40 cellular contexts compared by ENCODE assay signal in the genomic region with DNA sequence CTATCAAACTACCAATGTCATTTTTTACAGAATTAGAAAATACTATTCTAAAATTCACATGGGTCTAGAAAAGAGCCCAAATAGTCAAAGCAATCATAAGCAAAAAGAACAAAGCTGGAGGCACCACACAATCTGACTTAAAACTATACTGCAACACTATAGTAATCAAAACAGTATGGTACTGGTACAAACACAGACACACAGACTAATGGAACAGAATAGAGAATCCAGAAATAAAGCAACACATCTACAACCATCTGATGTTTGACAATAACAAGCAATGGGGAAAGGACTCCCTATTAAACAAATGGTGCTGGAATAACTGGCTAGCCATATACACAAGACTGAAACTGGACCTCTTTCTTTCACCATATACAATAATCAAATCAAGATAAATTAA. TPM values are rescaled to one million over a fixed set of nuclear protein-coding genes. Genes with fewer than 3 reads are reported as not detected.
"Had no signal": no experiment of that assay in that cellular context is flagged by ENCODE, and none has a peak within 500 bp of the region (broad histone marks: within the 10 kb centered on the region; RNA-seq: fewer than 3 reads in every experiment).

No MANE protein-coding gene starts in this region.

- H3K9me3 ChIP-seq: adrenal gland, body of pancreas, breast epithelium had no signal

- H3K27ac Mint-ChIP-seq: activated naive CD4-positive, alpha-beta T cell treated with anti-CD3 and anti-CD28 coated beads for 36 hours; activated naive CD4-positive, alpha-beta T cell treated with anti-CD3 and anti-CD28 coated beads, Interleukin-2, amount 10 ng/mL, durations not matched to agents 7 days and 5 days; activated naive CD4-positive, alpha-beta T cell treated with anti-CD3 and anti-CD28 coated beads, Interleukin-2, amount 50 U/mL, for 24 hours; activated naive CD4-positive, alpha-beta T cell treated with anti-CD3 and anti-CD28 coated beads, Interleukin-2, amount 50 U/mL, for 72 hours; activated naive CD8-positive, alpha-beta T cell; activated naive CD8-positive, alpha-beta T cell treated with anti-CD3 and anti-CD28 coated beads for 36 hours; activated naive CD8-positive, alpha-beta T cell treated with anti-CD3 and anti-CD28 coated beads, Interleukin-2, amount 10 ng/mL, durations not matched to agents 7 days and 5 days; activated naive CD8-positive, alpha-beta T cell treated with anti-CD3 and anti-CD28 coated beads, Interleukin-2, amount 50 U/mL, for 24 hours; activated T-cell treated with anti-CD3 and anti-CD28 coated beads, Interleukin-2, amount 50 U/mL, for 72 hours; activated T-helper 1 cell treated with anti-CD3 and anti-CD28 coated beads, Interleukin-12 subunit alpha, Interleukin-12 subunit beta, Interleukin-2, Interleukin-4 antibody, amounts not matched to agents 30 ng/mL and 10 ng/mL and 1 ng/mL, durations not matched to agents 14 hours and 24 hours and 36 hours; activated T-helper 17 cell treated with anti-CD3 and anti-CD28 coated beads, Interleukin-2, amount 50 U/mL, for 72 hours; activated T-helper 2 cell treated with anti-CD3 and anti-CD28 coated beads, Interferon-gamma antibody, Interleukin-2, Interleukin-4, amounts not matched to agents 10 μg/mL and 5 μg/mL and 100 μg/mL, durations not matched to agents 14 hours and 24 hours and 36 hours; brain had no signal

- ATAC-seq: activated naive CD4-positive, alpha-beta T cell treated with anti-CD3 and anti-CD28 coated beads, Interleukin-2, amount 50 U/mL, for 72 hours; activated naive CD8-positive, alpha-beta T cell treated with anti-CD3 and anti-CD28 coated beads, Interleukin-2, amount 50 U/mL, for 24 hours; activated T-cell treated with anti-CD3 and anti-CD28 coated beads, Interleukin-2, amount 50 U/mL, for 4 hours; activated T-cell treated with anti-CD3 and anti-CD28 coated beads, Interleukin-2, amount 50 U/mL, for 72 hours; activated T-helper 17 cell treated with anti-CD3 and anti-CD28 coated beads, Interleukin-2, amount 50 U/mL, for 72 hours; body of pancreas had no signal

- FAIRE-seq: astrocyte, bronchial epithelial cell, colon had no signal

- H3K36me3 Mint-ChIP-seq: brain had no signal

- H3K4me1 ChIP-seq: adrenal gland, ascending aorta, body of pancreas, breast epithelium had no signal

- H3K27me3 Mint-ChIP-seq: activated naive CD4-positive, alpha-beta T cell treated with anti-CD3 and anti-CD28 coated beads, Interleukin-2, amount 50 U/mL, for 24 hours; activated naive CD8-positive, alpha-beta T cell; activated naive CD8-positive, alpha-beta T cell treated with anti-CD3 and anti-CD28 coated beads for 36 hours; activated naive CD8-positive, alpha-beta T cell treated with anti-CD3 and anti-CD28 coated beads, Interleukin-2, amount 50 U/mL, for 24 hours; activated T-helper 17 cell treated with anti-CD3 and anti-CD28 coated beads, Interleukin-2, amount 50 U/mL, for 72 hours; central memory CD8-positive, alpha-beta T cell had no signal

- H3K4me3 ChIP-seq: adrenal gland, ascending aorta, body of pancreas, breast epithelium, cardiac muscle cell had no signal

- H3K27ac ChIP-seq: adrenal gland, ascending aorta, body of pancreas, brain microvascular endothelial cell, breast epithelium, cardiac muscle cell had no signal

- H3K36me3 ChIP-seq: adrenal gland, ascending aorta, brain microvascular endothelial cell, breast epithelium, cardiac muscle cell had no signal

- H3K4me3 Mint-ChIP-seq: activated naive CD4-positive, alpha-beta T cell treated with anti-CD3 and anti-CD28 coated beads for 36 hours; activated naive CD4-positive, alpha-beta T cell treated with anti-CD3 and anti-CD28 coated beads, Interleukin-2, amount 10 ng/mL, durations not matched to agents 7 days and 5 days; activated naive CD4-positive, alpha-beta T cell treated with anti-CD3 and anti-CD28 coated beads, Interleukin-2, amount 50 U/mL, for 24 hours; activated naive CD8-positive, alpha-beta T cell; activated naive CD8-positive, alpha-beta T cell treated with anti-CD3 and anti-CD28 coated beads for 36 hours; activated naive CD8-positive, alpha-beta T cell treated with anti-CD3 and anti-CD28 coated beads, Interleukin-2, amount 10 ng/mL, durations not matched to agents 7 days and 5 days; activated naive CD8-positive, alpha-beta T cell treated with anti-CD3 and anti-CD28 coated beads, Interleukin-2, amount 50 U/mL, for 24 hours; activated T-cell treated with anti-CD3 and anti-CD28 coated beads, Interleukin-2, amount 50 U/mL, for 4 hours; activated T-cell treated with anti-CD3 and anti-CD28 coated beads, Interleukin-2, amount 50 U/mL, for 72 hours; activated T-helper 1 cell treated with anti-CD3 and anti-CD28 coated beads, Interleukin-12 subunit alpha, Interleukin-12 subunit beta, Interleukin-2, Interleukin-4 antibody, amounts not matched to agents 30 ng/mL and 10 ng/mL and 1 ng/mL, durations not matched to agents 14 hours and 24 hours and 36 hours; activated T-helper 17 cell treated with anti-CD3 and anti-CD28 coated beads, Interleukin-2, amount 50 U/mL, for 72 hours; brain; central memory CD8-positive, alpha-beta T cell had no signal

- H3K27me3 ChIP-seq: adrenal gland, ascending aorta, body of pancreas, brain microvascular endothelial cell, breast epithelium, cardiac muscle cell had no signal

- DNase-seq: activated effector memory CD4-positive, alpha-beta T cell treated with anti-CD3 and anti-CD28 coated beads, Interleukin-2, amount 50 U/mL, for 16 hours; activated effector memory CD4-positive, alpha-beta T cell treated with Interleukin-2 at 50 U/mL for 16 hours; activated gamma-delta T cell; activated gamma-delta T cell treated with Interleukin-2 at 50 U/mL for 16 hours; activated naive CD4-positive, alpha-beta T cell; activated naive CD4-positive, alpha-beta T cell treated with anti-CD3 and anti-CD28 coated beads for 36 hours; activated naive CD4-positive, alpha-beta T cell treated with anti-CD3 and anti-CD28 coated beads, Interleukin-2, amount 10 ng/mL, durations not matched to agents 7 days and 5 days; activated naive CD4-positive, alpha-beta T cell treated with anti-CD3 and anti-CD28 coated beads, Interleukin-2, amount 50 U/mL, for 16 hours; activated naive CD4-positive, alpha-beta T cell treated with Interleukin-2 at 50 U/mL for 16 hours; activated naive CD8-positive, alpha-beta T cell treated with anti-CD3 and anti-CD28 coated beads for 36 hours; activated naive CD8-positive, alpha-beta T cell treated with anti-CD3 and anti-CD28 coated beads, Interleukin-2, amount 10 ng/mL, durations not matched to agents 7 days and 5 days; activated naive CD8-positive, alpha-beta T cell treated with anti-CD3 and anti-CD28 coated beads, Interleukin-2, amount 50 U/mL, for 24 hours; activated T-cell treated with anti-CD3 and anti-CD28 coated beads, Interleukin-2, amount 50 U/mL, for 4 hours; activated T-cell treated with anti-CD3 and anti-CD28 coated beads, Interleukin-2, amount 50 U/mL, for 48 hours; activated T-cell treated with anti-CD3 and anti-CD28 coated beads, Interleukin-2, amount 50 U/mL, for 72 hours; adrenal gland; amniotic stem cell; amygdala; anterior cingulate cortex; aorta; body of pancreas; brain microvascular endothelial cell; caudate nucleus; central memory CD4-positive, alpha-beta T cell; cerebellar nuclear complex had no signal

- H3K4me1 Mint-ChIP-seq: brain had no signal

RNA-seq across cellular contexts. Expression of gene CD53, which starts 39.8 kb away (rescaled TPM):
- total RNA-seq: astrocyte, bronchial epithelial cell, cardiac muscle cell, chondrocyte had no signal
- polyA plus RNA-seq: cardiac muscle cell had no signal
